In the genomic region with DNA sequence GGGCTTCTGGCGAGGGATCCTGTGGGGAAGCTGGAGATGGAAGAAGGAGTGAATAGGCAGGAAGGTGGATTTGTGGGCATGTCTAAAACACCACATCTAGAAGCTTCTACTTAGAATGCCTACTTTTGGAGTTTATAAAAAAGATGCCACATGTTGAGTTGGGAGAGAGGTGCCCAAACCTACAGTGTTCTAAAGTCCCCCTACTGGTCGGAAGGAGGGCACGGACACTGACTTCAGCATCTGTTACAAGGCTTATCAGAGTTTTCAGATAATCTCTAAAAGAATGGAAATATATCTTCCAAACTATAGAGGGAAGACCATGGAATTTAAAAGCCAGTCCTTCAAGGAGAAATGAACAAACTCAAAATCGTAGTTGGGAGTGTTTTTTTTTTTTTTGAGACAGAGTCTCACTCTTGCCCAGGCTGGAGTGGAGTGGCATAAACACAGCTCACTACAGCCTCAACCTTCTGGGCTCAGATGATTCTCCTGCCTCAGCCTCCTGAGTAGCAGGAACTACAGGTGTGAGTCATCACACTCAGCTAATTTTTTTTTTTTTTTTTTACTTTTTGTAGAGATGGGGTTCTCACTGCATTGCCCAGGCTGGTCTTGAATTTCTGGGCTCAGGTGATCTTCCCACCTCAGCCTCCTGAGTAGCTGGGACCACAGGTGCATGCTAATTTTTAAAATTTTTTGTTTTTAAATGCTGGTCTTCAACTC, we compare ENCODE assay signal across 14 cellular contexts. TPM values are rescaled to one million over a fixed set of nuclear protein-coding genes. Genes with fewer than 3 reads are reported as not detected.
DNase-seq lines count a peak whose midpoint lies in the region; ATAC-seq and TF ChIP-seq lines count a peak whose summit lies in the region.
"Had no signal": no experiment of that assay in that cellular context is flagged by ENCODE, and none has a peak within 500 bp of the region (broad histone marks: within the 10 kb centered on the region; RNA-seq: fewer than 3 reads in every experiment).

No MANE protein-coding gene starts in this region.

- no peaks in the 10 kb centered on the region for H3K36me3 ChIP-seq in cardiac muscle cell
- H3K36me3 ChIP-seq in right atrium auricular region: peaks cover 11% of the 10 kb centered on the region
- H3K36me3 ChIP-seq in PC-9 (ENCODE audit: low read depth): no peaks in the 10 kb centered on the region

- intact Hi-C loops in PC-9 (cut with micrococcal nuclease; ENCODE audit: unreplicated experiment): no loop called here
- intact Hi-C loops in activated T-helper 1 cell treated with anti-CD3 and anti-CD28 coated beads, Interleukin-12 subunit alpha, Interleukin-12 subunit beta, Interleukin-2, Interleukin-4 antibody, amounts not matched to agents 30 ng/mL and 10 ng/mL and 1 ng/mL, durations not matched to agents 14 hours and 24 hours and 36 hours (cut with micrococcal nuclease): loop anchor here (2.0 kb wide), 1 partner anchor 50 kb away; no protein-coding TSS in a partner anchor

- H3F3A ChIP-seq in PC-9 (ENCODE audit: insufficient read depth, low read depth): peaks cover 7% of the 10 kb centered on the region; the same call in 1 of the 2 replicates

- H3K27me3 ChIP-seq in cardiac muscle cell (no peaks in the 10 kb centered on the region), right atrium auricular region (no peaks in the 10 kb centered on the region), PC-9 (ENCODE audit: insufficient read depth, low read depth) (no peaks in the 10 kb centered on the region)

- POLR2A ChIA-PET in PC-9 (lab: Charles Lee; ENCODE audit: unreplicated experiment): no interaction called here

- CTCF ChIA-PET in PC-9 (lab: Charles Lee): interaction anchor here (0.6 to 0.8 kb wide), 3 partner anchors 14 to 24 kb away, joined by 3 to 5 read pairs (median 3); no protein-coding TSS in a partner anchor

- H3K9me2 ChIP-seq in PC-9 (ENCODE audit: insufficient read depth): no peaks in the 10 kb centered on the region

- H3K9me3 Mint-ChIP-seq in activated T-helper 1 cell treated with anti-CD3 and anti-CD28 coated beads, Interleukin-12 subunit alpha, Interleukin-12 subunit beta, Interleukin-2, Interleukin-4 antibody, amounts not matched to agents 30 ng/mL and 10 ng/mL and 1 ng/mL, durations not matched to agents 14 hours and 24 hours and 36 hours: no peaks in the 10 kb centered on the region
- H3K9me3 Mint-ChIP-seq: stimulated activated memory B cell treated with anti-CD40 and anti-IgM and Interleukin-4, amounts not matched to agents 10 μg/mL and 1 μg/mL and 100 μg/mL, for 72 hours had no signal

- H3K4me2 ChIP-seq in PC-9: no peak overlapping the region

- no peak for ATAC-seq in HG03571 (IDR thresholded peaks at IDR 0.05; ENCODE audit: unreplicated experiment)
- ATAC-seq: left colon; stimulated activated memory B cell treated with anti-CD40 and anti-IgM and Interleukin-4, amounts not matched to agents 10 μg/mL and 1 μg/mL and 100 μg/mL, for 72 hours had no signal

- peak in 1 of 2 donors; percentile 12 for DNase-seq in cardiac muscle cell (ENCODE audit: low read depth in 1 of 2, low spot score in 1 of 2)
- no peak for DNase-seq in right atrium auricular region (ENCODE audit: low spot score)
- no peak for DNase-seq in PC-9
- no peak for DNase-seq in fibroblast of the aortic adventitia (ENCODE audit: low read depth)
- DNase-seq in T-helper 9 cell: no peak
- DNase-seq in activated CD4-positive, alpha-beta T cell treated with anti-CD3 and anti-CD28 coated beads for 48 hours: no peak
- DNase-seq in activated T-helper 1 cell treated with anti-CD3 and anti-CD28 coated beads, Interleukin-12 subunit alpha, Interleukin-12 subunit beta, Interleukin-2, Interleukin-4 antibody, amounts not matched to agents 30 ng/mL and 10 ng/mL and 1 ng/mL, durations not matched to agents 14 hours and 24 hours and 36 hours (ENCODE audit: low spot score): no peak
- DNase-seq: activated effector memory CD4-positive, alpha-beta T cell treated with Interleukin-2 at 50 U/mL for 16 hours; left colon; NCI-H187; small intestine; SW 1271 had no signal

- H3K36me3 Mint-ChIP-seq in activated T-helper 1 cell treated with anti-CD3 and anti-CD28 coated beads, Interleukin-12 subunit alpha, Interleukin-12 subunit beta, Interleukin-2, Interleukin-4 antibody, amounts not matched to agents 30 ng/mL and 10 ng/mL and 1 ng/mL, durations not matched to agents 14 hours and 24 hours and 36 hours (ENCODE audit: low read depth): no peaks in the 10 kb centered on the region

- H3K9me3 ChIP-seq in cardiac muscle cell (ENCODE audit: low read depth) (no peaks in the 10 kb centered on the region), right atrium auricular region (no peaks in the 10 kb centered on the region), PC-9 (ENCODE audit: insufficient read depth, low read depth) (no peaks in the 10 kb centered on the region)

- no peaks in the 10 kb centered on the region for H4K20me1 ChIP-seq in PC-9 (ENCODE audit: insufficient read depth)

- H3K4me3 Mint-ChIP-seq in activated T-helper 1 cell treated with anti-CD3 and anti-CD28 coated beads, Interleukin-12 subunit alpha, Interleukin-12 subunit beta, Interleukin-2, Interleukin-4 antibody, amounts not matched to agents 30 ng/mL and 10 ng/mL and 1 ng/mL, durations not matched to agents 14 hours and 24 hours and 36 hours: no peak overlapping the region
- H3K4me3 Mint-ChIP-seq: stimulated activated memory B cell treated with anti-CD40 and anti-IgM and Interleukin-4, amounts not matched to agents 10 μg/mL and 1 μg/mL and 100 μg/mL, for 72 hours had no signal

- no peak overlapping the region for H2AFZ ChIP-seq in PC-9

- peaks cover 2% of the 10 kb centered on the region for H3K27me3 Mint-ChIP-seq in activated T-helper 1 cell treated with anti-CD3 and anti-CD28 coated beads, Interleukin-12 subunit alpha, Interleukin-12 subunit beta, Interleukin-2, Interleukin-4 antibody, amounts not matched to agents 30 ng/mL and 10 ng/mL and 1 ng/mL, durations not matched to agents 14 hours and 24 hours and 36 hours (ENCODE audit: insufficient read depth)
- H3K27me3 Mint-ChIP-seq: stimulated activated memory B cell treated with anti-CD40 and anti-IgM and Interleukin-4, amounts not matched to agents 10 μg/mL and 1 μg/mL and 100 μg/mL, for 72 hours had no signal

- TF ChIP-seq CTCF in cardiac muscle cell (IDR thresholded peaks at IDR 0.05; ENCODE audit: low read depth, low read length) (peak; percentile 29), right atrium auricular region (IDR thresholded peaks at IDR 0.05) (no peak), PC-9 (conservative IDR thresholded peaks at IDR 0.05) (peak; percentile 45; the same call in 1 of the 2 replicates), fibroblast of the aortic adventitia (IDR thresholded peaks at IDR 0.05; ENCODE audit: insufficient read depth, low read length) (peak; percentile 35)

- H3K4me1 ChIP-seq in cardiac muscle cell (ENCODE audit: low read depth) (no peaks in the 10 kb centered on the region), right atrium auricular region (no peaks in the 10 kb centered on the region), PC-9 (replicated peaks; ENCODE audit: insufficient read depth) (no peaks in the 10 kb centered on the region)

- H3K79me2 ChIP-seq in PC-9 (ENCODE audit: low read depth): no peaks in the 10 kb centered on the region

- H3K4me1 Mint-ChIP-seq in activated T-helper 1 cell treated with anti-CD3 and anti-CD28 coated beads, Interleukin-12 subunit alpha, Interleukin-12 subunit beta, Interleukin-2, Interleukin-4 antibody, amounts not matched to agents 30 ng/mL and 10 ng/mL and 1 ng/mL, durations not matched to agents 14 hours and 24 hours and 36 hours (ENCODE audit: low read depth): no peaks in the 10 kb centered on the region
- H3K4me1 Mint-ChIP-seq: stimulated activated memory B cell treated with anti-CD40 and anti-IgM and Interleukin-4, amounts not matched to agents 10 μg/mL and 1 μg/mL and 100 μg/mL, for 72 hours had no signal

- BruUV-seq in PC-9 (replicated peaks; lab: Mats Ljungman, UMichigan): no TSS peak

- H3K27ac Mint-ChIP-seq in activated T-helper 1 cell treated with anti-CD3 and anti-CD28 coated beads, Interleukin-12 subunit alpha, Interleukin-12 subunit beta, Interleukin-2, Interleukin-4 antibody, amounts not matched to agents 30 ng/mL and 10 ng/mL and 1 ng/mL, durations not matched to agents 14 hours and 24 hours and 36 hours: no peak overlapping the region
- H3K27ac Mint-ChIP-seq: stimulated activated memory B cell treated with anti-CD40 and anti-IgM and Interleukin-4, amounts not matched to agents 10 μg/mL and 1 μg/mL and 100 μg/mL, for 72 hours had no signal

- H3K27ac ChIP-seq in cardiac muscle cell (no peak overlapping the region), right atrium auricular region (no peak overlapping the region), PC-9 (no peak overlapping the region)

- H3K4me3 ChIP-seq in cardiac muscle cell: no peak overlapping the region
- no peak overlapping the region for H3K4me3 ChIP-seq in right atrium auricular region
- no peak overlapping the region for H3K4me3 ChIP-seq in PC-9
- no peak overlapping the region for H3K4me3 ChIP-seq in fibroblast of the aortic adventitia (ENCODE audit: low read depth, low read length)

RNA-seq across cellular contexts. Expression of gene IBA57, which starts 14.8 kb away (rescaled TPM):
- total RNA-seq in cardiac muscle cell (4.8 and 5.1 TPM in 2 replicates), right atrium auricular region (1 to 10 TPM; 6.7 to 7.1 TPM), PC-9 (2021) (7.8 and 13.8 TPM in 2 replicates), fibroblast of the aortic adventitia (ENCODE audit: low replicate concordance) (6.1 and 16.9 TPM in 2 replicates)
- 6.4 and 8.3 TPM in 2 replicates for polyA plus RNA-seq in cardiac muscle cell
- 7.5 and 8.1 TPM in 2 replicates for total RNA-seq in activated T-helper 1 cell treated with anti-CD3 and anti-CD28 coated beads, Interleukin-12 subunit alpha, Interleukin-12 subunit beta, Interleukin-2, Interleukin-4 antibody, amounts not matched to agents 30 ng/mL and 10 ng/mL and 1 ng/mL, durations not matched to agents 14 hours and 24 hours and 36 hours

RNA-seq across cellular contexts. Expression of gene OBSCN, which starts 27.4 kb away (rescaled TPM):
- total RNA-seq in cardiac muscle cell (191 and 390 TPM in 2 replicates), right atrium auricular region (100 to 1,000 TPM; 159 to 317 TPM), PC-9 (2021) (62.9 and 91.7 TPM in 2 replicates), fibroblast of the aortic adventitia (ENCODE audit: low replicate concordance) (0.99 and 3.1 TPM in 2 replicates)
- polyA plus RNA-seq in cardiac muscle cell: 87.1 and 121 TPM in 2 replicates
- 15.0 and 15.2 TPM in 2 replicates for total RNA-seq in activated T-helper 1 cell treated with anti-CD3 and anti-CD28 coated beads, Interleukin-12 subunit alpha, Interleukin-12 subunit beta, Interleukin-2, Interleukin-4 antibody, amounts not matched to agents 30 ng/mL and 10 ng/mL and 1 ng/mL, durations not matched to agents 14 hours and 24 hours and 36 hours

RNA-seq across cellular contexts. Expression of gene GJC2, which starts 30.7 kb away (rescaled TPM):
- total RNA-seq in cardiac muscle cell (0.51 and 0.88 TPM in 2 replicates), right atrium auricular region (1 to 10 TPM in 1 of 2 donors, under 1 TPM in 1; 0.93 to 2.3 TPM), PC-9 (2021) (2.1 and 3.4 TPM in 2 replicates), fibroblast of the aortic adventitia (ENCODE audit: low replicate concordance) (2.0 and 2.6 TPM in 2 replicates)
- 0.10 and 0.13 TPM in 2 replicates for polyA plus RNA-seq in cardiac muscle cell
- total RNA-seq in activated T-helper 1 cell treated with anti-CD3 and anti-CD28 coated beads, Interleukin-12 subunit alpha, Interleukin-12 subunit beta, Interleukin-2, Interleukin-4 antibody, amounts not matched to agents 30 ng/mL and 10 ng/mL and 1 ng/mL, durations not matched to agents 14 hours and 24 hours and 36 hours: 0.61 and 0.93 TPM in 2 replicates

RNA-seq across cellular contexts. Expression of gene GUK1, which starts 40.4 kb away (rescaled TPM):
- total RNA-seq in cardiac muscle cell (354 and 408 TPM in 2 replicates), right atrium auricular region (100 to 1,000 TPM; 179 to 277 TPM), PC-9 (2021) (239 and 278 TPM in 2 replicates), fibroblast of the aortic adventitia (ENCODE audit: low replicate concordance) (171 and 217 TPM in 2 replicates)
- 394 and 450 TPM in 2 replicates for polyA plus RNA-seq in cardiac muscle cell
- 201 and 202 TPM in 2 replicates for total RNA-seq in activated T-helper 1 cell treated with anti-CD3 and anti-CD28 coated beads, Interleukin-12 subunit alpha, Interleukin-12 subunit beta, Interleukin-2, Interleukin-4 antibody, amounts not matched to agents 30 ng/mL and 10 ng/mL and 1 ng/mL, durations not matched to agents 14 hours and 24 hours and 36 hours

Comparison
In these comparisons a context has a peak if more than half of its experiments do, and no peak if none do; other contexts are left out.
1. CTCF ChIP-seq: peak in cardiac muscle cell (single experiment), PC-9 (single experiment) and fibroblast of the aortic adventitia (single experiment); none in right atrium auricular region (0 of 2).